ENCODE assay signal across 1 cellular context in the genomic region with DNA sequence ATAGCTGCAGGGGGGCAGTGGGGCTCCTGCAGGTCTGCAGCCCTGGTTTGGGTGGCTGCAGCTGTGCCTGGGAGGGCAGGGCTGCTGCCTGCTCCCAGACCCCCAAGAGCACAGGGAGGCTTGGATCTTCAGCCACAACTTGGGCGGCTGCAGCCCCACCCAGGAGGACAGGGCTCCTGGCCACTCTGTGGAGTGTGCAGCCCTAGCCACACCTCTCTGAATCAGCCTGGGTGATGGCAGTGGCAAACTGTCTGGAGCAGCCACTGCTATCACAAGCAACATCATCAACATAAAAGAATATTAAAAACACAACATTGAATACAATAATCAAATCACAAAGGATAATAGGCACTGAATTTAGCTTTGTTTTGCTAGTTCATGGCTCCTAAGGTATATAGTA.
TF ChIP-seq lines count a peak whose summit lies in the region.

No MANE protein-coding gene starts in this region.

TF ChIP-seq in H1, 55 proteins besides CTCF, POLR2A, EP300 and RAD21 (continued from another document):
- TF ChIP-seq HDAC6 (IDR thresholded peaks at IDR 0.05; ENCODE audit: low read depth, low read length), result no peak
- TF ChIP-seq CTBP2 (IDR thresholded peaks at IDR 0.05; ENCODE audit: borderline replicate concordance, insufficient read depth, insufficient read length, low read length), result no peak
- TF ChIP-seq GTF2F1 (IDR thresholded peaks at IDR 0.05; ENCODE audit: borderline replicate concordance, low read depth, low read length), result no peak
- no peak for TF ChIP-seq USF2 (IDR thresholded peaks at IDR 0.05; ENCODE audit: low read length)
- no peak for TF ChIP-seq BCL11A (IDR thresholded peaks at IDR 0.05; ENCODE audit: low read depth in 2 of 2, low read length in 2 of 2)
- no peak for TF ChIP-seq CHD1 (IDR thresholded peaks at IDR 0.05; ENCODE audit: low read depth, low read length)
- TF ChIP-seq SIX5 (IDR thresholded peaks at IDR 0.05; ENCODE audit: low read depth, low read length), result no peak
- no peak for TF ChIP-seq NRF1 (IDR thresholded peaks at IDR 0.05; ENCODE audit: low read depth, low read length)
